In genomic region chr16:68081796-68082567, GRCh38 we compare ENCODE assay signal across 13 cellular contexts. TPM values are rescaled to one million over a fixed set of nuclear protein-coding genes. Genes with fewer than 3 reads are reported as not detected.
A peak's percentile ranks its signal among the peaks of the same experiment; 100 is the strongest.
DNase-seq lines count a peak whose midpoint lies in the region; ATAC-seq, FAIRE-seq and TF ChIP-seq lines count a peak whose summit lies in the region.
"Had no signal": no experiment of that assay in that cellular context is flagged by ENCODE, and none has a peak within 500 bp of the region (broad histone marks: within the 10 kb centered on the region; RNA-seq: fewer than 3 reads in every experiment).

No MANE protein-coding gene starts in this region.

- POLR2A ChIA-PET in activated CD4-positive, alpha-beta memory T cell treated with anti-CD3 and anti-CD28 coated beads, Interleukin-2, amount 10 ng/mL, durations not matched to agents 7 days and 5 days (lab: Charles Lee), result interaction anchor here (1.5 to 11.4 kb wide), 3 partner anchors 13 to 146 kb away, joined by 4 to 514 read pairs (median 39); partner anchors contain the start of genes DDX28, DUS2 and PSMB10
- POLR2A ChIA-PET in HepG2 (lab: Yijun Ruan, JAX), result interaction anchor here (1.2 kb wide), 1 partner anchor 146 kb away, joined by 3 read pairs; no protein-coding TSS in a partner anchor

- no peak for ATAC-seq in activated CD8-positive, alpha-beta memory T cell treated with anti-CD3 and anti-CD28 coated beads, Interleukin-2, amount 10 ng/mL, durations not matched to agents 7 days and 5 days
- ATAC-seq in HepG2, result no peak
- ATAC-seq in GM21515 (IDR thresholded peaks at IDR 0.05; ENCODE audit: unreplicated experiment), result no peak
- ATAC-seq: HCT116 had no signal

- in situ Hi-C loops in HepG2 (cut with HindIII; ENCODE audit: extremely low pct_ligation_motif_present, low pct_unique_long_range_greater_than_20kb), result loop anchor here (10.0 kb wide), 2 partner anchors 153 to 253 kb away; partner anchors contain the start of gene ESRP2

- H3K4me1 Mint-ChIP-seq in activated CD8-positive, alpha-beta memory T cell treated with anti-CD3 and anti-CD28 coated beads, Interleukin-2, amount 10 ng/mL, durations not matched to agents 7 days and 5 days, result peaks cover 70% of the 10 kb centered on the region
- H3K4me1 Mint-ChIP-seq in activated CD4-positive, alpha-beta memory T cell treated with anti-CD3 and anti-CD28 coated beads, Interleukin-2, amount 10 ng/mL, durations not matched to agents 7 days and 5 days, result peaks cover 71% of the 10 kb centered on the region
- peaks cover 75% of the 10 kb centered on the region for H3K4me1 Mint-ChIP-seq in stimulated activated naive CD8-positive, alpha-beta T cell treated with anti-CD3 and anti-CD28 coated beads, Interleukin-15, Interleukin-2, amounts not matched to agents 100 ng/mL and 50 ng/mL, for 24 hours (ENCODE audit: low read depth)

- no peaks in the 10 kb centered on the region for H3K27me3 Mint-ChIP-seq in activated CD8-positive, alpha-beta memory T cell treated with anti-CD3 and anti-CD28 coated beads, Interleukin-2, amount 10 ng/mL, durations not matched to agents 7 days and 5 days
- no peaks in the 10 kb centered on the region for H3K27me3 Mint-ChIP-seq in activated CD4-positive, alpha-beta memory T cell treated with anti-CD3 and anti-CD28 coated beads, Interleukin-2, amount 10 ng/mL, durations not matched to agents 7 days and 5 days
- no peaks in the 10 kb centered on the region for H3K27me3 Mint-ChIP-seq in stimulated activated naive CD8-positive, alpha-beta T cell treated with anti-CD3 and anti-CD28 coated beads, Interleukin-15, Interleukin-2, amounts not matched to agents 100 ng/mL and 50 ng/mL, for 24 hours
- H3K27me3 Mint-ChIP-seq: memory B cell had no signal

- no peaks in the 10 kb centered on the region for H3K9me3 Mint-ChIP-seq in activated CD8-positive, alpha-beta memory T cell treated with anti-CD3 and anti-CD28 coated beads, Interleukin-2, amount 10 ng/mL, durations not matched to agents 7 days and 5 days (ENCODE audit: low read depth)
- no peaks in the 10 kb centered on the region for H3K9me3 Mint-ChIP-seq in activated CD4-positive, alpha-beta memory T cell treated with anti-CD3 and anti-CD28 coated beads, Interleukin-2, amount 10 ng/mL, durations not matched to agents 7 days and 5 days
- no peaks in the 10 kb centered on the region for H3K9me3 Mint-ChIP-seq in stimulated activated naive CD8-positive, alpha-beta T cell treated with anti-CD3 and anti-CD28 coated beads, Interleukin-15, Interleukin-2, amounts not matched to agents 100 ng/mL and 50 ng/mL, for 24 hours
- H3K9me3 Mint-ChIP-seq: memory B cell had no signal

- H3K36me3 ChIP-seq in HepG2 (replicated peaks in 1 of 2; ENCODE audit: control insufficient read depth in 1 of 2, insufficient read depth in 2 of 2, low read length in 2 of 2), result peaks cover 5 to 14% of the 10 kb centered on the region in 2 experiments; a peak in 3 of 5 replicates

- no peak for TF ChIP-seq RAD21 in HepG2 (CRISPR knock-in tag; IDR thresholded peaks at IDR 0.05)

- no peak overlapping the region for H2AFZ ChIP-seq in HepG2 (ENCODE audit: low read length)

- H3K27ac Mint-ChIP-seq in activated CD8-positive, alpha-beta memory T cell treated with anti-CD3 and anti-CD28 coated beads, Interleukin-2, amount 10 ng/mL, durations not matched to agents 7 days and 5 days, result peak overlapping the region; percentile 96
- H3K27ac Mint-ChIP-seq in activated CD4-positive, alpha-beta memory T cell treated with anti-CD3 and anti-CD28 coated beads, Interleukin-2, amount 10 ng/mL, durations not matched to agents 7 days and 5 days, result peak overlapping the region; percentile 95
- peak overlapping the region; percentile 94 for H3K27ac Mint-ChIP-seq in stimulated activated naive CD8-positive, alpha-beta T cell treated with anti-CD3 and anti-CD28 coated beads, Interleukin-15, Interleukin-2, amounts not matched to agents 100 ng/mL and 50 ng/mL, for 24 hours
- H3K27ac Mint-ChIP-seq: memory B cell had no signal

- H3K79me2 ChIP-seq in HepG2 (ENCODE audit: insufficient read depth, low read length), result peaks cover 15% of the 10 kb centered on the region

- H3K9me3 ChIP-seq in HepG2 (ENCODE audit: low read length), result no peaks in the 10 kb centered on the region

- H3K36me3 Mint-ChIP-seq in activated CD8-positive, alpha-beta memory T cell treated with anti-CD3 and anti-CD28 coated beads, Interleukin-2, amount 10 ng/mL, durations not matched to agents 7 days and 5 days, result peaks cover 30% of the 10 kb centered on the region
- H3K36me3 Mint-ChIP-seq in activated CD4-positive, alpha-beta memory T cell treated with anti-CD3 and anti-CD28 coated beads, Interleukin-2, amount 10 ng/mL, durations not matched to agents 7 days and 5 days (ENCODE audit: low read depth), result peaks cover 49% of the 10 kb centered on the region
- H3K36me3 Mint-ChIP-seq in stimulated activated naive CD8-positive, alpha-beta T cell treated with anti-CD3 and anti-CD28 coated beads, Interleukin-15, Interleukin-2, amounts not matched to agents 100 ng/mL and 50 ng/mL, for 24 hours (ENCODE audit: low read depth), result peaks cover 28% of the 10 kb centered on the region

- 0 out of 6 replicates have a peak overlapping the region, but pooled peaks of 1 of the 3 experiments have one; percentile 1 for H3K4me3 ChIP-seq in HepG2 (replicated peaks in 1 of 3; ENCODE audit: insufficient read depth in 1 of 3, low read depth in 2 of 3, low read length in 3 of 3)

- TF ChIP-seq CTCF in HepG2 (CRISPR knock-in tag; IDR thresholded peaks at IDR 0.05), result no peak

- H3K27me3 ChIP-seq in HepG2 (ENCODE audit: control insufficient read depth in 1 of 2, insufficient read depth in 2 of 2, low read length in 2 of 2), result no peaks in the 10 kb centered on the region; a peak in 1 of 5 replicates

- no peak overlapping the region for H3K4me3 Mint-ChIP-seq in activated CD8-positive, alpha-beta memory T cell treated with anti-CD3 and anti-CD28 coated beads, Interleukin-2, amount 10 ng/mL, durations not matched to agents 7 days and 5 days
- H3K4me3 Mint-ChIP-seq in activated CD4-positive, alpha-beta memory T cell treated with anti-CD3 and anti-CD28 coated beads, Interleukin-2, amount 10 ng/mL, durations not matched to agents 7 days and 5 days, result no peak overlapping the region
- H3K4me3 Mint-ChIP-seq in stimulated activated naive CD8-positive, alpha-beta T cell treated with anti-CD3 and anti-CD28 coated beads, Interleukin-15, Interleukin-2, amounts not matched to agents 100 ng/mL and 50 ng/mL, for 24 hours, result peak overlapping the region; percentile 60
- H3K4me3 Mint-ChIP-seq: memory B cell had no signal

- CTCF ChIA-PET in activated CD8-positive, alpha-beta memory T cell treated with anti-CD3 and anti-CD28 coated beads, Interleukin-2, amount 10 ng/mL, durations not matched to agents 7 days and 5 days (lab: Charles Lee), result interaction anchor here (10.6 kb wide), 1 partner anchor 13 kb away, joined by 211 read pairs; no protein-coding TSS in a partner anchor
- CTCF ChIA-PET in activated CD4-positive, alpha-beta memory T cell treated with anti-CD3 and anti-CD28 coated beads, Interleukin-2, amount 10 ng/mL, durations not matched to agents 7 days and 5 days (lab: Charles Lee), result interaction anchor here (3.7 to 4.5 kb wide), 2 partner anchors 8 to 17 kb away, joined by 61 to 65 read pairs; no protein-coding TSS in a partner anchor
- CTCF ChIA-PET in HepG2 (lab: Yijun Ruan, JAX; ENCODE audit: low intra/inter-chr PET ratio, low total read pairs), result no interaction called here

- peak overlapping the region; percentile 33 for H3K4me2 ChIP-seq in HepG2 (ENCODE audit: low read depth, low read length)

- peaks cover 72% of the 10 kb centered on the region for H3K4me1 ChIP-seq in HepG2 (ENCODE audit: insufficient read depth, low read length)

- intact Hi-C loops in HepG2 (cut with micrococcal nuclease; ENCODE audit: unreplicated experiment), result loop anchor here (10.0 kb wide), 1 partner anchor 1057 kb away; the partner anchor contains the start of gene CBFB

- H3K9ac ChIP-seq in HepG2 (ENCODE audit: insufficient read depth, low read depth, low read length), result no peak overlapping the region

- no peak for FAIRE-seq in HepG2 (lab: Jason Lieb, UNC)

- H4K20me1 ChIP-seq in HepG2 (ENCODE audit: insufficient read depth, low read length), result peaks cover 6% of the 10 kb centered on the region

- peak overlapping the region; percentile 99 for H3K27ac ChIP-seq in HepG2 (ENCODE audit: extremely low read length, insufficient read depth, low read length)

- BruUV-seq in HepG2 (replicated peaks; lab: Mats Ljungman, UMichigan), result no TSS peak

- TF ChIP-seq EP300 in HepG2 (IDR thresholded peaks at IDR 0.05; ENCODE audit: low read depth in 2 of 2, low read length in 2 of 2) (no peak), HepG2 (CRISPR knock-in tag; IDR thresholded peaks at IDR 0.05; ENCODE audit: borderline replicate concordance) (no peak)

- no peak for TF ChIP-seq POLR2A in HepG2 (IDR thresholded peaks at IDR 0.05; ENCODE audit: insufficient read depth in 1 of 2, low read depth in 2 of 2, low read length in 2 of 2)

- DNase-seq in activated CD8-positive, alpha-beta memory T cell treated with anti-CD3 and anti-CD28 coated beads, Interleukin-2, amount 10 ng/mL, durations not matched to agents 7 days and 5 days, result peak; percentile 57
- DNase-seq in activated CD8-positive, alpha-beta memory T cell treated with anti-CD3 and anti-CD28 coated beads for 24 hours, result no peak
- DNase-seq in activated CD4-positive, alpha-beta memory T cell treated with anti-CD3 and anti-CD28 coated beads, Interleukin-2, amount 10 ng/mL, durations not matched to agents 7 days and 5 days, result no peak
- DNase-seq in HepG2 (ENCODE audit: low spot score), result no peak
- no peak for DNase-seq in NCI-H446 (lab: John Stamatoyannopoulos, UW)
- DNase-seq in NCI-H1930 (lab: John Stamatoyannopoulos, UW), result no peak
- DNase-seq: ACHN, cortex of kidney, NCI-H1417 had no signal

RNA-seq across cellular contexts. Expression of gene NFATC3, which starts 3.2 kb away (rescaled TPM):
- total RNA-seq in activated CD8-positive, alpha-beta memory T cell treated with anti-CD3 and anti-CD28 coated beads, Interleukin-2, amount 10 ng/mL, durations not matched to agents 7 days and 5 days, result 100 to 1,000 TPM; 176 to 183 TPM
- 100 to 1,000 TPM; 208 to 209 TPM for total RNA-seq in activated CD4-positive, alpha-beta memory T cell treated with anti-CD3 and anti-CD28 coated beads, Interleukin-2, amount 10 ng/mL, durations not matched to agents 7 days and 5 days
- total RNA-seq in HepG2 (2016; rRNA removed; fragmentation: Illumina TruSeq; extraction: Trizol), result 52.6 and 63.2 TPM in 2 replicates
- 234 and 265 TPM in 2 replicates for total RNA-seq in HepG2 (2016; cell fraction: cytosol; rRNA removed; fragmentation: Illumina TruSeq; extraction: Trizol; ENCODE audit: low read depth)
- 54.0 and 61.4 TPM in 2 replicates for total RNA-seq in HepG2 (2016; cell fraction: insoluble cytoplasmic fraction; rRNA removed; fragmentation: Illumina TruSeq; extraction: Trizol)
- 183 and 209 TPM in 2 replicates for total RNA-seq in HepG2 (2016; cell fraction: membrane; rRNA removed; fragmentation: Illumina TruSeq; extraction: Trizol)
- 42.9 and 44.2 TPM in 2 replicates for total RNA-seq in HepG2 (2016; cell fraction: nucleus; rRNA removed; fragmentation: Illumina TruSeq; extraction: Trizol)
- polyA plus RNA-seq in HepG2 (2011; rRNA removed), result 52.7 and 62.7 TPM in 2 replicates
- 38.3 and 51.2 TPM in 2 replicates for polyA plus RNA-seq in HepG2 (2011; cell fraction: cytosol; rRNA removed)
- polyA plus RNA-seq in HepG2 (2011; cell fraction: nucleus; rRNA removed), result 32.5 and 33.2 TPM in 2 replicates
- 30.6 and 32.4 TPM in 2 replicates for polyA plus RNA-seq in HepG2 (2012)
- polyA plus RNA-seq in HepG2 (2016; cell fraction: cytosol; fragmentation: Illumina TruSeq; extraction: Trizol; ENCODE audit: low read depth), result 2.5 and 2.8 TPM in 2 replicates
- 63.1 and 64.9 TPM in 2 replicates for polyA plus RNA-seq in HepG2 (2016; cell fraction: insoluble cytoplasmic fraction; fragmentation: Illumina TruSeq; extraction: Trizol; ENCODE audit: low read depth)
- polyA plus RNA-seq in HepG2 (2016; cell fraction: membrane; fragmentation: Illumina TruSeq; extraction: Trizol; ENCODE audit: low read depth), result 17.1 and 17.3 TPM in 2 replicates
- 38.6 and 39.5 TPM in 2 replicates for polyA plus RNA-seq in HepG2 (2016; cell fraction: nucleus; fragmentation: Illumina TruSeq; extraction: Trizol; ENCODE audit: insufficient read depth, low read depth)
- 81.5 and 261 TPM in 2 replicates for polyA minus RNA-seq in HepG2 (2011; rRNA and poly(A)+ RNA removed; ENCODE audit: low replicate concordance)
- 107 and 129 TPM in 2 replicates for polyA minus RNA-seq in HepG2 (2011; cell fraction: cytosol; rRNA and poly(A)+ RNA removed)
- polyA minus RNA-seq in HepG2 (2011; cell fraction: nucleus; rRNA and poly(A)+ RNA removed), result 109 and 138 TPM in 2 replicates

RNA-seq across cellular contexts. Expression of gene DUS2, which starts 58.9 kb away (rescaled TPM):
- 10 to 100 TPM; 28.4 to 32.0 TPM for total RNA-seq in activated CD8-positive, alpha-beta memory T cell treated with anti-CD3 and anti-CD28 coated beads, Interleukin-2, amount 10 ng/mL, durations not matched to agents 7 days and 5 days
- 10 to 100 TPM; 23.8 to 24.4 TPM for total RNA-seq in activated CD4-positive, alpha-beta memory T cell treated with anti-CD3 and anti-CD28 coated beads, Interleukin-2, amount 10 ng/mL, durations not matched to agents 7 days and 5 days
- total RNA-seq in HepG2 (2016; rRNA removed; fragmentation: Illumina TruSeq; extraction: Trizol), result 25.1 and 25.9 TPM in 2 replicates
- total RNA-seq in HepG2 (2016; cell fraction: cytosol; rRNA removed; fragmentation: Illumina TruSeq; extraction: Trizol; ENCODE audit: low read depth), result 11.4 and 13.4 TPM in 2 replicates
- total RNA-seq in HepG2 (2016; cell fraction: insoluble cytoplasmic fraction; rRNA removed; fragmentation: Illumina TruSeq; extraction: Trizol), result 26.9 and 27.5 TPM in 2 replicates
- 8.8 and 9.5 TPM in 2 replicates for total RNA-seq in HepG2 (2016; cell fraction: membrane; rRNA removed; fragmentation: Illumina TruSeq; extraction: Trizol)
- 20.8 and 22.6 TPM in 2 replicates for total RNA-seq in HepG2 (2016; cell fraction: nucleus; rRNA removed; fragmentation: Illumina TruSeq; extraction: Trizol)
- 17.8 and 22.6 TPM in 2 replicates for polyA plus RNA-seq in HepG2 (2011; rRNA removed)
- polyA plus RNA-seq in HepG2 (2011; cell fraction: cytosol; rRNA removed), result 18.3 and 19.9 TPM in 2 replicates
- polyA plus RNA-seq in HepG2 (2011; cell fraction: nucleus; rRNA removed), result 73.1 and 73.7 TPM in 2 replicates
- 17.0 and 17.7 TPM in 2 replicates for polyA plus RNA-seq in HepG2 (2012)
- 1.7 and 1.8 TPM in 2 replicates for polyA plus RNA-seq in HepG2 (2016; cell fraction: cytosol; fragmentation: Illumina TruSeq; extraction: Trizol; ENCODE audit: low read depth)
- polyA plus RNA-seq in HepG2 (2016; cell fraction: insoluble cytoplasmic fraction; fragmentation: Illumina TruSeq; extraction: Trizol; ENCODE audit: low read depth), result 14.5 and 16.7 TPM in 2 replicates
- polyA plus RNA-seq in HepG2 (2016; cell fraction: membrane; fragmentation: Illumina TruSeq; extraction: Trizol; ENCODE audit: low read depth), result 2.5 and 3.7 TPM in 2 replicates
- 30.5 and 31.8 TPM in 2 replicates for polyA plus RNA-seq in HepG2 (2016; cell fraction: nucleus; fragmentation: Illumina TruSeq; extraction: Trizol; ENCODE audit: insufficient read depth, low read depth)
- polyA minus RNA-seq in HepG2 (2011; rRNA and poly(A)+ RNA removed; ENCODE audit: low replicate concordance), result 36.7 and 47.6 TPM in 2 replicates
- 9.6 and 11.9 TPM in 2 replicates for polyA minus RNA-seq in HepG2 (2011; cell fraction: cytosol; rRNA and poly(A)+ RNA removed)
- polyA minus RNA-seq in HepG2 (2011; cell fraction: nucleus; rRNA and poly(A)+ RNA removed), result 34.6 and 41.8 TPM in 2 replicates

RNA-seq across cellular contexts. Expression of gene DDX28, which starts 59.0 kb away (rescaled TPM):
- 10 to 100 TPM; 14.8 to 20.8 TPM for total RNA-seq in activated CD8-positive, alpha-beta memory T cell treated with anti-CD3 and anti-CD28 coated beads, Interleukin-2, amount 10 ng/mL, durations not matched to agents 7 days and 5 days
- total RNA-seq in activated CD4-positive, alpha-beta memory T cell treated with anti-CD3 and anti-CD28 coated beads, Interleukin-2, amount 10 ng/mL, durations not matched to agents 7 days and 5 days, result 10 to 100 TPM; 11.6 to 12.3 TPM
- 16.4 and 18.4 TPM in 2 replicates for total RNA-seq in HepG2 (2016; rRNA removed; fragmentation: Illumina TruSeq; extraction: Trizol)
- 2.8 and 3.0 TPM in 2 replicates for total RNA-seq in HepG2 (2016; cell fraction: cytosol; rRNA removed; fragmentation: Illumina TruSeq; extraction: Trizol; ENCODE audit: low read depth)
- total RNA-seq in HepG2 (2016; cell fraction: insoluble cytoplasmic fraction; rRNA removed; fragmentation: Illumina TruSeq; extraction: Trizol), result 16.5 and 18.2 TPM in 2 replicates
- total RNA-seq in HepG2 (2016; cell fraction: membrane; rRNA removed; fragmentation: Illumina TruSeq; extraction: Trizol), result 5.7 and 7.5 TPM in 2 replicates
- total RNA-seq in HepG2 (2016; cell fraction: nucleus; rRNA removed; fragmentation: Illumina TruSeq; extraction: Trizol), result 11.7 and 13.6 TPM in 2 replicates
- 13.6 and 14.1 TPM in 2 replicates for polyA plus RNA-seq in HepG2 (2011; rRNA removed)
- polyA plus RNA-seq in HepG2 (2011; cell fraction: cytosol; rRNA removed), result 12.4 and 15.6 TPM in 2 replicates
- polyA plus RNA-seq in HepG2 (2011; cell fraction: nucleus; rRNA removed), result 8.7 and 9.9 TPM in 2 replicates
- polyA plus RNA-seq in HepG2 (2012), result 6.3 and 6.8 TPM in 2 replicates
- polyA plus RNA-seq in HepG2 (2016; cell fraction: cytosol; fragmentation: Illumina TruSeq; extraction: Trizol; ENCODE audit: low read depth), result 1.2 and 1.6 TPM in 2 replicates
- polyA plus RNA-seq in HepG2 (2016; cell fraction: insoluble cytoplasmic fraction; fragmentation: Illumina TruSeq; extraction: Trizol; ENCODE audit: low read depth), result 14.5 and 16.0 TPM in 2 replicates
- polyA plus RNA-seq in HepG2 (2016; cell fraction: membrane; fragmentation: Illumina TruSeq; extraction: Trizol; ENCODE audit: low read depth), result 2.6 and 3.1 TPM in 2 replicates
- 13.9 and 15.5 TPM in 2 replicates for polyA plus RNA-seq in HepG2 (2016; cell fraction: nucleus; fragmentation: Illumina TruSeq; extraction: Trizol; ENCODE audit: insufficient read depth, low read depth)
- polyA minus RNA-seq in HepG2 (2011; rRNA and poly(A)+ RNA removed; ENCODE audit: low replicate concordance), result 19.4 and 28.5 TPM in 2 replicates
- 7.2 and 10.0 TPM in 2 replicates for polyA minus RNA-seq in HepG2 (2011; cell fraction: cytosol; rRNA and poly(A)+ RNA removed)
- 18.2 and 19.9 TPM in 2 replicates for polyA minus RNA-seq in HepG2 (2011; cell fraction: nucleus; rRNA and poly(A)+ RNA removed)
